In genomic region chr4:157363366-157363765, GRCh38 we compare ENCODE assay signal across 18 cellular contexts.
"Had no signal": no experiment of that assay in that cellular context is flagged by ENCODE, and none has a peak within 500 bp of the region (broad histone marks: within the 10 kb centered on the region; RNA-seq: fewer than 3 reads in every experiment).

No MANE protein-coding gene starts in this region.

- H3K4me3 Mint-ChIP-seq: dendritic cell treated with granulocyte-macrophage colony-stimulating factor and Interleukin-4, amounts not matched to agents 40 ng/mL and 50 ng/mL, for 4 days; effector memory CD8-positive, alpha-beta T cell; naive B cell; nephron had no signal

- H3K27ac ChIP-seq: esophagus squamous epithelium, ovary had no signal

- H3K9me3 Mint-ChIP-seq: dendritic cell treated with granulocyte-macrophage colony-stimulating factor and Interleukin-4, amounts not matched to agents 40 ng/mL and 50 ng/mL, for 4 days; nephron had no signal

- DNase-seq: effector memory CD8-positive, alpha-beta T cell; esophagus squamous epithelium; foreskin fibroblast; head of caudate nucleus; hippocampal formation; kidney glomerular epithelial cell; mesendoderm; naive B cell; nucleus accumbens; ovary; right cardiac atrium; small intestine; stimulated activated CD4-positive, alpha-beta T cell treated with anti-CD3 and anti-CD28 coated beads, Interleukin-12 subunit alpha, Interleukin-12 subunit beta, amount 100 ng/mL, for 4 hours; stimulated activated naive CD4-positive, alpha-beta T cell treated with Interleukin-2 at 50 U/mL for 16 hours; trophoblast cell had no signal

- H3K36me3 ChIP-seq: esophagus squamous epithelium, ovary had no signal

- H3K27me3 ChIP-seq: esophagus squamous epithelium, ovary had no signal

- ATAC-seq: effector memory CD8-positive, alpha-beta T cell; right cardiac atrium had no signal

- H3K27ac Mint-ChIP-seq: dendritic cell treated with granulocyte-macrophage colony-stimulating factor and Interleukin-4, amounts not matched to agents 40 ng/mL and 50 ng/mL, for 4 days; effector memory CD8-positive, alpha-beta T cell; naive B cell; nephron; progenitor cell of endocrine pancreas had no signal

- H3K4me1 Mint-ChIP-seq: naive B cell, nephron had no signal

- H3K4me3 ChIP-seq: esophagus squamous epithelium, ovary had no signal

- H3K36me3 Mint-ChIP-seq: naive B cell had no signal

- H3K4me1 ChIP-seq: esophagus squamous epithelium had no signal

- H3K27me3 Mint-ChIP-seq: dendritic cell treated with granulocyte-macrophage colony-stimulating factor and Interleukin-4, amounts not matched to agents 40 ng/mL and 50 ng/mL, for 4 days; effector memory CD8-positive, alpha-beta T cell; naive B cell; progenitor cell of endocrine pancreas had no signal

- H3K9me3 ChIP-seq: esophagus squamous epithelium, ovary had no signal
